Comparison of ENCODE assay signal across 9 cellular contexts in the genomic region with DNA sequence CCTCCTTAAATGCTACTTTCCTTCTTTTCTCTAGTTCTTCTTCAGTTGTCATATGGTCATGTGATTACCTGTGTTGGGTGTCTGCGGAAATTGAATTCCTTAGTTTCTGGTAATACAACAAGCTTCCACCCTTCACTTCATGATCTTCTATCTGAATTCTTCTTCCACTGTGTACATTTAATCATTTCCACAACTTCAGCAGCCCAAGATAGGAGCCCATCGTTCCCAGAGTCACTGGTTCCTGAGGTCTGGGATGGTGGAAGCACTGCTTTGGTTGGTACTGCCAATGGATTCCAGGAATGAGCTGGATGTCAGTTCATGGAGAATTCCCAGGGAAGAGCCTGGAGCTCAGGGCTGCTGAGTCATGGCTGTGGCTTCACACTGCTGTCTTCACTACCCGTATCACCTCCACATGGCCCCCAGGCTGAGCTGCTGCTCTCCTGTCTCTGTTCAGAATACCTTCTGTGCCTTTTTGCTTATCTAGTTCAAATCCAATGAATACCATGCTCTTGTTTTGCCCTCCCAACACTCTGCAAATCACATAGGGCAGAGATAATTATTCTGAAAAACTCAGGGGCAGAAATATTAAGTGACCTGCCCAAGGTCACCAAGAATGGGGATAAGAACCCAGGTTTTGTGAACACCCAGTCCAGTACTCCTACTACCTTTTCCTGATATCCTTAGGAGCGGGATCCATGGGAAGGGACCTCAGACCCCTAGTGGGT.
DNase-seq lines count a peak whose midpoint lies in the region; ATAC-seq and TF ChIP-seq lines count a peak whose summit lies in the region.
"Had no signal": no experiment of that assay in that cellular context is flagged by ENCODE, and none has a peak within 500 bp of the region (broad histone marks: within the 10 kb centered on the region; RNA-seq: fewer than 3 reads in every experiment).

No MANE protein-coding gene starts in this region.

- H4K20me1 ChIP-seq in OCI-LY3 (ENCODE audit: insufficient read depth, low read length), result peaks cover 2% of the 10 kb centered on the region; the same call in 1 of the 2 replicates

- no peak overlapping the region for H4K91ac ChIP-seq in trophoblast cell (ENCODE audit: low read depth, low read length)

- H3K36me3 ChIP-seq in OCI-LY3 (replicated peaks; ENCODE audit: low read depth, low read length) (peaks cover 62% of the 10 kb centered on the region), trophoblast cell (ENCODE audit: control insufficient read depth in 1 of 2, insufficient read depth in 2 of 2, low read length in 2 of 2) (no peaks in the 10 kb centered on the region)

- no peak overlapping the region for H3K14ac ChIP-seq in trophoblast cell (ENCODE audit: low read length)

- peak overlapping the region; percentile 53 for H3K27ac Mint-ChIP-seq in dendritic cell treated with granulocyte-macrophage colony-stimulating factor and Interleukin-4, amounts not matched to agents 40 ng/mL and 50 ng/mL, for 4 days

- intact Hi-C loops in dendritic cell treated with granulocyte-macrophage colony-stimulating factor and Interleukin-4, amounts not matched to agents 40 ng/mL and 50 ng/mL, for 4 days (cut with micrococcal nuclease), result no loop called here

- no peak overlapping the region for H3K23ac ChIP-seq in trophoblast cell (ENCODE audit: low read length)

- no peak for TF ChIP-seq CTCF in OCI-LY3 (IDR thresholded peaks at IDR 0.05; ENCODE audit: low read depth, low read length)

- WGBS in trophoblast cell (ENCODE audit: extremely low coverage, insufficient coverage, insufficient read length), result no CpG with 5 or more reads among the region's 4 CpGs

- H3K27me3 ChIP-seq in OCI-LY3 (ENCODE audit: low read depth, low read length), result no peaks in the 10 kb centered on the region
- H3K27me3 ChIP-seq in trophoblast cell (ENCODE audit: insufficient read depth, low read length), result no peaks in the 10 kb centered on the region

- H3K9ac ChIP-seq in OCI-LY3 (ENCODE audit: low read length) (peak overlapping the region; percentile 90; the same call in 1 of the 2 replicates), trophoblast cell (ENCODE audit: low read length) (no peak overlapping the region)

- peaks cover 74% of the 10 kb centered on the region for H3K36me3 Mint-ChIP-seq in dendritic cell treated with granulocyte-macrophage colony-stimulating factor and Interleukin-4, amounts not matched to agents 40 ng/mL and 50 ng/mL, for 4 days (ENCODE audit: low read depth)

- no peaks in the 10 kb centered on the region for H3K9me3 Mint-ChIP-seq in dendritic cell treated with granulocyte-macrophage colony-stimulating factor and Interleukin-4, amounts not matched to agents 40 ng/mL and 50 ng/mL, for 4 days

- H3K4ac ChIP-seq in trophoblast cell (ENCODE audit: low read depth, low read length), result no peak overlapping the region

- H3K4me1 Mint-ChIP-seq in dendritic cell treated with granulocyte-macrophage colony-stimulating factor and Interleukin-4, amounts not matched to agents 40 ng/mL and 50 ng/mL, for 4 days (ENCODE audit: low read depth), result peaks cover 67% of the 10 kb centered on the region

- no peak overlapping the region for H2BK5ac ChIP-seq in trophoblast cell (ENCODE audit: low read depth, low read length, poor library complexity)

- H3K4me2 ChIP-seq in OCI-LY3 (ENCODE audit: low read length) (peak overlapping the region; percentile 74), trophoblast cell (ENCODE audit: low read length) (no peak overlapping the region)

- no peak overlapping the region for H3K4me3 Mint-ChIP-seq in dendritic cell treated with granulocyte-macrophage colony-stimulating factor and Interleukin-4, amounts not matched to agents 40 ng/mL and 50 ng/mL, for 4 days

- peaks cover 68% of the 10 kb centered on the region for H3K4me1 ChIP-seq in OCI-LY3 (ENCODE audit: low read length)
- peaks cover 0 to 2% of the 10 kb centered on the region in 2 experiments for H3K4me1 ChIP-seq in trophoblast cell (ENCODE audit: control insufficient read depth in 1 of 2, insufficient read depth in 2 of 2, low read length in 2 of 2)

- no peak overlapping the region for H4K8ac ChIP-seq in trophoblast cell (ENCODE audit: low read depth, low read length)

- H2AK5ac ChIP-seq in trophoblast cell (ENCODE audit: low read length), result no peak overlapping the region

- no peaks in the 10 kb centered on the region for H3K27me3 Mint-ChIP-seq in dendritic cell treated with granulocyte-macrophage colony-stimulating factor and Interleukin-4, amounts not matched to agents 40 ng/mL and 50 ng/mL, for 4 days

- DNase-seq in EL (peak; percentile 70), trophoblast cell (peak; percentile 93 to 94), DMS79 treated with DMSO at 0.1 percent for 48 hours (lab: John Stamatoyannopoulos, UW) (no peak), NCI-H524 (lab: John Stamatoyannopoulos, UW) (no peak), NCI-H1436 (lab: John Stamatoyannopoulos, UW) (no peak)
- DNase-seq: stimulated activated CD4-positive, alpha-beta T cell treated with anti-CD3 and anti-CD28 coated beads, Interleukin-2, amount 100 ng/mL, for 24 hours had no signal

- H2AFZ ChIP-seq in OCI-LY3 (ENCODE audit: low read depth, low read length) (no peak overlapping the region), trophoblast cell (ENCODE audit: insufficient read depth, low read length, poor library complexity) (no peak overlapping the region)

- H3K27ac ChIP-seq in OCI-LY3 (ENCODE audit: low read length), result peak overlapping the region; percentile 99
- no peak overlapping the region for H3K27ac ChIP-seq in trophoblast cell (ENCODE audit: low read depth, low read length)

- no peak for ATAC-seq in esophagus mucosa

- H2BK120ac ChIP-seq in trophoblast cell (ENCODE audit: insufficient read depth, low read length, poor library complexity), result no peak overlapping the region

- H2BK12ac ChIP-seq in trophoblast cell (ENCODE audit: low read length), result no peak overlapping the region

- H3K18ac ChIP-seq in trophoblast cell (ENCODE audit: low read length), result no peak overlapping the region

- H4K12ac ChIP-seq in trophoblast cell (ENCODE audit: low read depth, low read length), result no peak overlapping the region

- no peak overlapping the region for H3K4me3 ChIP-seq in OCI-LY3 (ENCODE audit: low read length)
- H3K4me3 ChIP-seq in trophoblast cell (ENCODE audit: low read depth, low read length), result no peak overlapping the region

- H3K79me1 ChIP-seq in trophoblast cell (ENCODE audit: low read length), result no peaks in the 10 kb centered on the region

- H3K9me3 ChIP-seq in OCI-LY3 (ENCODE audit: insufficient read depth, low read length), result no peaks in the 10 kb centered on the region
- H3K9me3 ChIP-seq in trophoblast cell (ENCODE audit: insufficient read depth, low read depth, low read length), result peaks cover 2% of the 10 kb centered on the region

- H3K79me2 ChIP-seq in OCI-LY3 (ENCODE audit: low read length) (peaks cover 72% of the 10 kb centered on the region), trophoblast cell (ENCODE audit: control insufficient read depth, insufficient read depth, low read length, poor library complexity) (no peaks in the 10 kb centered on the region)

Comparison
In these comparisons a context has a peak if more than half of its experiments do, and no peak if none do; other contexts are left out.
1. DNase-seq: peak in EL (single experiment) and trophoblast cell (2 of 2); none in DMS79 treated with DMSO at 0.1 percent for 48 hours (single experiment), NCI-H524 (0 of 2) and NCI-H1436 (single experiment).